Comparison of ENCODE assay signal across 17 cellular contexts in the genomic region with DNA sequence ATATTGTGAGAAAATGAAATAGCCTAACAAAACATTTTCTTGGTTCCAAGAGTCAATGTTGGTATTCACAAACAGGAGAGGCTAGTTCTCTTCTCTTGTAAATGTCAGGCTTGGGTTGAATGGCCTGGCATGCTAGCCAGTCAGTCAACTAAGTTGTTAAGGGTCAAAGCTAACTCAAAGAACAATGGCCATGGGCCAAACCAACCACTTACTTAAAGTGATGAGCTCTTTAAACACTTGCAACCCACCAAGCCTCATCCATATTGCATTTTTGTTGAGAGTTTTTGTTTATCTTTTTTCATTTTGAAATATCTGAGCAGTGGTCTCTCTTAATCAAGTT.
DNase-seq lines count a peak whose midpoint lies in the region; TF ChIP-seq lines count a peak whose summit lies in the region.
"Had no signal": no experiment of that assay in that cellular context is flagged by ENCODE, and none has a peak within 500 bp of the region (broad histone marks: within the 10 kb centered on the region; RNA-seq: fewer than 3 reads in every experiment).

No MANE protein-coding gene starts in this region.

- no peak overlapping the region for H3K4me2 ChIP-seq in H9 (ENCODE audit: insufficient read depth, insufficient read length, low read length)

- H3T11ph ChIP-seq in H9 (ENCODE audit: low read length) = no peak overlapping the region

- no peak overlapping the region for H2BK12ac ChIP-seq in H9 (ENCODE audit: insufficient read length, low read depth, low read length)

- peak overlapping the region in 2 of 3 experiments; percentile 5 to 48; a peak in 3 of 7 replicates for H3K27ac Mint-ChIP-seq in H9
- H3K27ac Mint-ChIP-seq: CD4-positive, CD25-positive, alpha-beta regulatory T cell had no signal

- no peak overlapping the region for H4K91ac ChIP-seq in H9 (ENCODE audit: insufficient read length, low read depth, low read length)

- no peak overlapping the region for H3K23ac ChIP-seq in H9 (ENCODE audit: insufficient read length, low read depth, low read length)

- H4K5ac ChIP-seq in H9 (ENCODE audit: insufficient read length, low read depth, low read length) = no peak overlapping the region

- DNase-seq in DMS79 treated with DMSO at 0.1 percent for 48 hours (lab: John Stamatoyannopoulos, UW) = peak; percentile 23
- DNase-seq in H9 = no peak
- DNase-seq in ascending aorta (ENCODE audit: low spot score in 2 of 2) = no peak
- DNase-seq in NCI-H1105 treated with DMSO at 0.1 percent for 48 hours (lab: John Stamatoyannopoulos, UW) = no peak
- DNase-seq in NCI-H1436 (lab: John Stamatoyannopoulos, UW) = no peak
- DNase-seq in activated naive CD4-positive, alpha-beta T cell treated with Interleukin-2 at 50 U/mL for 16 hours = no peak
- DNase-seq: CD4-positive, CD25-positive, alpha-beta regulatory T cell; GDM1; KBM-7; NCI-H1105; NCI-H1694 treated with DMSO at 0.1 percent for 48 hours; NCI-H2107; NCI-H2227 treated with DMSO at 0.1 percent for 48 hours; NCI-H510A treated with DMSO at 0.1 percent for 48 hours; NCI-H774; OCI-M1 had no signal

- peaks cover 2% of the 10 kb centered on the region; the same call in 1 of the 2 replicates for H3K27me3 Mint-ChIP-seq in H9 (ENCODE audit: low read depth)
- H3K27me3 Mint-ChIP-seq: CD4-positive, CD25-positive, alpha-beta regulatory T cell had no signal

- no peak overlapping the region for H3K18ac ChIP-seq in H9 (ENCODE audit: insufficient read length, low read depth, low read length)

- no peak overlapping the region for H3K4me3 ChIP-seq in ascending aorta
- no peak overlapping the region for H3K4me3 ChIP-seq in rectal smooth muscle tissue (ENCODE audit: low read length)

- no peak overlapping the region for H3K14ac ChIP-seq in H9 (ENCODE audit: insufficient read depth, low read length)

- H3K36me3 ChIP-seq in ascending aorta = no peaks in the 10 kb centered on the region
- H3K36me3 ChIP-seq in rectal smooth muscle tissue (ENCODE audit: control insufficient read depth, insufficient read depth, low read length) = no peaks in the 10 kb centered on the region

- no peak overlapping the region for H2BK15ac ChIP-seq in H9 (ENCODE audit: low read depth, low read length)

- H2BK5ac ChIP-seq in H9 (ENCODE audit: insufficient read length, low read length) = no peak overlapping the region

- no peak overlapping the region for H4K8ac ChIP-seq in H9 (replicated peaks; ENCODE audit: insufficient read length, low read depth, low read length)

- peaks cover 18 to 21% of the 10 kb centered on the region in 2 experiments for H3K4me1 Mint-ChIP-seq in H9
- H3K4me1 Mint-ChIP-seq: CD4-positive, CD25-positive, alpha-beta regulatory T cell had no signal

- H3K9me3 Mint-ChIP-seq in H9 = 0 out of 5 replicates have a peak, but pooled peaks cover 0 to under 1% of the 10 kb centered on the region in 2 experiments

- no peaks in the 10 kb centered on the region for H3K79me1 ChIP-seq in H9 (ENCODE audit: insufficient read depth, low read depth, low read length, poor library complexity, severe bottlenecking)

- no peak overlapping the region for H2BK120ac ChIP-seq in H9 (ENCODE audit: low read depth, low read length, poor library complexity, severe bottlenecking)

- no peaks in the 10 kb centered on the region for H3K36me3 Mint-ChIP-seq in H9 (ENCODE audit: insufficient read depth in 1 of 3, low read depth in 3 of 3)
- H3K36me3 Mint-ChIP-seq: CD4-positive, CD25-positive, alpha-beta regulatory T cell had no signal

- H3K79me2 ChIP-seq in H9 (ENCODE audit: insufficient read depth, low read length) = no peaks in the 10 kb centered on the region

- H2AK5ac ChIP-seq in H9 (ENCODE audit: insufficient read length, low read length) = no peak overlapping the region

- no peak overlapping the region for H3K56ac ChIP-seq in H9 (ENCODE audit: insufficient read length, low read depth, low read length)

- H3K9ac ChIP-seq in H9 (ENCODE audit: extremely low read depth, insufficient read length, low read length) (no peak overlapping the region), rectal smooth muscle tissue (ENCODE audit: low read length) (no peak overlapping the region)

- no peaks in the 10 kb centered on the region for H3K9me3 ChIP-seq in H9 (ENCODE audit: control insufficient read depth, low read depth, low read length)
- H3K9me3 ChIP-seq in ascending aorta = no peaks in the 10 kb centered on the region

- H3K27me3 ChIP-seq in H9 (ENCODE audit: insufficient read depth, low read length) = no peaks in the 10 kb centered on the region; the same call in 1 of the 2 replicates
- H3K27me3 ChIP-seq in ascending aorta = no peaks in the 10 kb centered on the region
- H3K27me3 ChIP-seq in rectal smooth muscle tissue (ENCODE audit: control insufficient read depth, insufficient read depth, low read length) = no peaks in the 10 kb centered on the region

- H2AFZ ChIP-seq in H9 (ENCODE audit: low read length) = no peak overlapping the region

- intact Hi-C loops in ascending aorta (cut with DNase I) = loop anchor here (5.0 kb wide), 1 partner anchor 393 kb away; the partner anchor contains the start of gene RAB28

- no peak overlapping the region for H3K27ac ChIP-seq in H9 (ENCODE audit: insufficient read length, low read depth, low read length)
- peak overlapping the region; percentile 73 to 79 for H3K27ac ChIP-seq in ascending aorta
- peak overlapping the region; percentile 13 for H3K27ac ChIP-seq in rectal smooth muscle tissue (ENCODE audit: low read depth, low read length)

- H3K4me1 ChIP-seq in H9 (ENCODE audit: insufficient read depth, low read length) (peaks cover 4% of the 10 kb centered on the region; the same call in 1 of the 2 replicates), ascending aorta (peaks cover 19 to 45% of the 10 kb centered on the region in 2 donors), rectal smooth muscle tissue (ENCODE audit: control insufficient read depth, insufficient read depth, low read length) (peaks cover 13% of the 10 kb centered on the region)

- H3K23me2 ChIP-seq in H9 (ENCODE audit: insufficient read length, low read depth, low read length, poor library complexity, severe bottlenecking) = no peaks in the 10 kb centered on the region

- H3K4ac ChIP-seq in H9 (ENCODE audit: low read depth, low read length) = no peak overlapping the region

- no peak overlapping the region for H3K4me3 Mint-ChIP-seq in H9
- H3K4me3 Mint-ChIP-seq: CD4-positive, CD25-positive, alpha-beta regulatory T cell had no signal

- no peaks in the 10 kb centered on the region for H4K20me1 ChIP-seq in H9 (ENCODE audit: control insufficient read depth, insufficient read depth, insufficient read length)

- TF ChIP-seq CTCF in H9 (conservative IDR thresholded peaks at IDR 0.05) (no peak), ascending aorta (IDR thresholded peaks at IDR 0.05) (no peak)

- no peak overlapping the region for H2BK20ac ChIP-seq in H9 (ENCODE audit: low read depth, low read length, poor library complexity, severe bottlenecking)
